8 cellular contexts compared by ENCODE assay signal in the genomic region with DNA sequence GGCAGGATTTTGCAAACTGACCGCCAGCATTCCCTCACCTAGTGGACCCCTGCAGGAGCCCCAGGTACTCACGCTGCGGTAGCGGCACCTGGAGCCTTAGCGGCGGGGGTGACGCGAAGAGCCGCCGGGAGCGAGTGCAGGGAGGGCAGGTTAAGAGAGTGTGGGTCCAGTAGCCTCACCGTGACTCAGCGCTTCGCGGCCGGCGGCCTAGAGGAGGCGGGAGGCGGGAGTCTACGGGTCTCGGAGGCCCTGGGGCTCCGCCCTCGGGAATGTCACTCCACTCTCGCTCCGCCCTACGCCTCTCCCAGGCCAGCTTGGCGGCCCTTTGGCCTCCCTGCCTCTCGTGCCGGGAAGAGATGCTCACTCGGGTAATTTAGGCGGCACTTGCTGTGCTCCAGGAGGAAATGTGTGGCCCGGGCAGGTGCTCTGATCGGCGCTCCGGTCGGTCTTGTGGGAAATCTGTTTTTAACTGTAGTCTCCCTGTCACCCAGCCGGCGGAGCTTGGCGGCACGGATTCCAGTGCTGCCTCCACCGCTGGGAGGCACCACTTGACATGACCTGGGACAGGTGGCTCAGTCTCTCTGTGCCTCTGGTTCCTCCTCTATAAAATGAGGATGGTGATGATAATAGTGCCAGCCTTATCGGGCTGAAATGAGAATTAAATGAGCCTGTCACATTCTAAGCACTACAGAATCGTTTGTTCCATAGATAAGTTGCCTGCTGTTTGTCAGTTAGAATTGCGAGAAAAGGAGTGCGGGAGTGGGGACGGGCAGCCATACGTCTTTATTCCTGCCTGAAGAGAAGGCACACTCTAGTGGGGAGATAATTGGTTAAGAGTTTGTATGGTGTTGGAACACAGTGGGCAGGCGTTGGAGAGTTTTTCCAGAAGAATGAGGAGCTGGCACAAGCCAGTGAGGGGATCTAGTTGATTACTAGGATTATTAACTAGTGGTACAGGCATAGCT. TPM values are rescaled to one million over a fixed set of nuclear protein-coding genes. Genes with fewer than 3 reads are reported as not detected.
DNase-seq lines count a peak whose midpoint lies in the region; ATAC-seq and TF ChIP-seq lines count a peak whose summit lies in the region.

A gene (minus strand): TSS at position 216 of the 965 bp plus-strand sequence. CDS start 2,076 bp downstream, outside the sequence.

- H3K4me3 ChIP-seq in HAP-1, result peak within 1 kb of the TSS; percentile 52
- peak within 1 kb of the TSS; percentile 62 for H3K4me3 ChIP-seq in MG63
- H3K4me3 ChIP-seq in osteoblast (ENCODE audit: insufficient read depth, low read length), result peak within 1 kb of the TSS; percentile 76
- peak within 1 kb of the TSS; percentile 59 to 64 for H3K4me3 ChIP-seq in tibial artery

- H4K20me1 ChIP-seq in osteoblast (ENCODE audit: insufficient read depth, low read length), result no peaks in the 10 kb centered on the region

- H3K9me3 ChIP-seq in HAP-1 (no peaks in the 10 kb centered on the region), MG63 (no peaks in the 10 kb centered on the region), osteoblast (ENCODE audit: low read depth, low read length) (no peaks in the 10 kb centered on the region), tibial artery (no peaks in the 10 kb centered on the region)

- peak; percentile 97 to 98 for ATAC-seq in activated naive CD4-positive, alpha-beta T cell treated with anti-CD3 and anti-CD28 coated beads, Interleukin-2, amount 50 U/mL, for 72 hours

- H3K27ac Mint-ChIP-seq in activated naive CD4-positive, alpha-beta T cell treated with anti-CD3 and anti-CD28 coated beads, Interleukin-2, amount 50 U/mL, for 72 hours, result peak within 1 kb of the TSS in 1 of 2 donors; percentile 73

- TF ChIP-seq CTCF in osteoblast (IDR thresholded peaks at IDR 0.05; ENCODE audit: extremely low read depth, low read depth, low read length) (peak; percentile 43), tibial artery (IDR thresholded peaks at IDR 0.05) (peak in 1 of 2 experiments; percentile 18)

- DNase-seq in GM04503 (ENCODE audit: low read depth), result peak; percentile 17
- peak; percentile 91 to 96 for DNase-seq in HAP-1 (ENCODE audit: low spot score in 2 of 2)
- DNase-seq in MG63, result peak; percentile 90
- DNase-seq in SK-MEL-5 (ENCODE audit: low read depth, low spot score), result peak; percentile 92
- peak; percentile 43 to 79 for DNase-seq in activated naive CD4-positive, alpha-beta T cell treated with anti-CD3 and anti-CD28 coated beads, Interleukin-2, amount 50 U/mL, for 72 hours (ENCODE audit: low spot score in 2 of 2)
- DNase-seq in head of caudate nucleus, result peak; percentile 69 to 95 (median 86)
- DNase-seq in osteoblast (ENCODE audit: insufficient read length, low spot score, missing footprints), result peak; percentile 95
- peak; percentile 84 to 92 for DNase-seq in tibial artery

- H3K4me1 ChIP-seq in HAP-1, result peaks cover 20% of the 10 kb centered on the region
- peaks cover 4% of the 10 kb centered on the region for H3K4me1 ChIP-seq in osteoblast (ENCODE audit: insufficient read depth, low read length)
- peaks cover 0 to 16% (median 0%) of the 10 kb centered on the region in 4 donors for H3K4me1 ChIP-seq in tibial artery

- no peaks in the 10 kb centered on the region for H3K36me3 Mint-ChIP-seq in activated naive CD4-positive, alpha-beta T cell treated with anti-CD3 and anti-CD28 coated beads, Interleukin-2, amount 50 U/mL, for 72 hours

- H3K27ac ChIP-seq in osteoblast (ENCODE audit: low read depth, low read length), result peak within 1 kb of the TSS; percentile 7
- H3K27ac ChIP-seq in tibial artery, result peak within 1 kb of the TSS; percentile 55 to 77

- H3K27me3 ChIP-seq in HAP-1 (ENCODE audit: low read depth), result no peaks in the 10 kb centered on the region
- no peaks in the 10 kb centered on the region for H3K27me3 ChIP-seq in MG63
- H3K27me3 ChIP-seq in osteoblast (ENCODE audit: insufficient read depth, low read length), result no peaks in the 10 kb centered on the region
- H3K27me3 ChIP-seq in tibial artery, result no peaks in the 10 kb centered on the region

- H3K36me3 ChIP-seq in HAP-1 (replicated peaks) (peaks cover 21% of the 10 kb centered on the region), MG63 (no peaks in the 10 kb centered on the region), osteoblast (ENCODE audit: insufficient read depth, low read length) (peaks cover 3% of the 10 kb centered on the region), tibial artery (no peaks in the 10 kb centered on the region)

- H3K4me2 ChIP-seq in osteoblast (ENCODE audit: insufficient read depth, low read length), result peak within 1 kb of the TSS; percentile 87

- H3K79me2 ChIP-seq in osteoblast (ENCODE audit: insufficient read depth, low read length), result no peaks in the 10 kb centered on the region

- in situ Hi-C loops in HAP-1 (cut with MboI; ENCODE audit: low sequenced_read_pairs), result loop anchor here (5.0 to 25.0 kb wide), 3 partner anchors 74 to 1194 kb away; no protein-coding TSS in a partner anchor
- in situ Hi-C loops in SK-MEL-5 (cut with HindIII; ENCODE audit: low pct_unique_long_range_greater_than_20kb, low sequenced_read_pairs), result no loop called here

- peak within 1 kb of the TSS; percentile 91 for H2AFZ ChIP-seq in osteoblast (ENCODE audit: low read length)

- H3K9me3 Mint-ChIP-seq in activated naive CD4-positive, alpha-beta T cell treated with anti-CD3 and anti-CD28 coated beads, Interleukin-2, amount 50 U/mL, for 72 hours, result no peaks in the 10 kb centered on the region

- intact Hi-C loops in head of caudate nucleus (cut with DNase I) (no loop called here), tibial artery (cut with DNase I; ENCODE audit: low total_unique reads) (loop anchor here (10.0 kb wide), 1 partner anchor 361 kb away; a partner anchor contains a TSS)

RNA-seq across cellular contexts. Expression of the gene that starts here (rescaled TPM):
- total RNA-seq in MG63 (2014; rRNA removed; shearing (Covaris generic); ENCODE audit: low replicate concordance), result 16.4 and 39.5 TPM in 2 replicates
- 333 and 344 TPM in 2 replicates for total RNA-seq in SK-MEL-5 (2014; rRNA removed; shearing (Covaris generic))
- 230 TPM in 2 replicates for polyA plus RNA-seq in SK-MEL-5 (2015; cell fraction: cytosol; rRNA removed)
- polyA plus RNA-seq in SK-MEL-5 (2015; cell fraction: nucleus; rRNA removed), result 185 and 187 TPM in 2 replicates
- total RNA-seq in activated naive CD4-positive, alpha-beta T cell treated with anti-CD3 and anti-CD28 coated beads, Interleukin-2, amount 50 U/mL, for 72 hours, result 1 to 10 TPM; 4.6 to 4.7 TPM
- 15.9 and 16.5 TPM in 2 replicates for total RNA-seq in osteoblast

Comparison
In these comparisons a context has a peak if more than half of its experiments do, and no peak if none do; other contexts are left out.
1. Peak in every context shown above with its lines: DNase-seq, ATAC-seq, H3K4me3 ChIP-seq and H3K27ac ChIP-seq.
2. DNase-seq: peak in every context shown above with its lines; median percentile 95 in osteoblast; 94 in HAP-1; 92 in SK-MEL-5; 90 in MG63; 88 in tibial artery; 86 in head of caudate nucleus; 61 in activated naive CD4-positive, alpha-beta T cell treated with anti-CD3 and anti-CD28 coated beads, Interleukin-2, amount 50 U/mL, for 72 hours; 17 in GM04503.